2 cellular contexts compared by ENCODE assay signal in the genomic region with DNA sequence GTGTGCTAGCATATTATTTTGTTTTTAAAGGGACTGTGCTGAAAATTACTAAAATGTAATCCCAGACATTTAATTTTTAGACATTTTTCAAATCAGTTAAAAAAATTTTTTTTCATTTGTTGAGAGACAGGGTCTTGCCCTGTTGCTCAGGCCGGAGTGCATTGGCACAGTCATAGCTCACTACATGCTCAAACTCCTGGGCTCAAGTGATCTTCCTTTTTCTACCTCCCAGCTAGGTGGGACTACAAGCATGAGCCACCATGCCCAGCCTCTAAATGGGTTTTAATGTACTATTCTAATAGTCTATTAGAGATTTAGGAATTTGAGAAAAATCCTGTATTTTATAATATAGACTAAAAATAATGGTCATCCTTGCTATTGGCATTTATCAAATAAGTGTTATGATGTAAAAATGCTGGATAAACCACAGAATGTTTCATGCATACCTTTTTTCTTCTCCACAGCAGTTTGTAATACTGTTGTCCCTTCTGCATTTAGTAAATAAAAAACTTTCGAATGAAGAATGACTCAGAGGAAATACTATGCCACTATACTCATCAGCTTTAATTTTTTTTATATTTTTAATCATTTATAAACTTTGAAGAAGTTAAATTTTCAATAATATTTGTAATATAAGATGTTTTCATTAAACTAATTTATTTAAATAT.
TF ChIP-seq lines count a peak whose summit lies in the region.

No MANE protein-coding gene starts in this region.

TF ChIP-seq in A549, 52 proteins besides CTCF, POLR2A, EP300 and RAD21:
- TF ChIP-seq, protein P1, sequence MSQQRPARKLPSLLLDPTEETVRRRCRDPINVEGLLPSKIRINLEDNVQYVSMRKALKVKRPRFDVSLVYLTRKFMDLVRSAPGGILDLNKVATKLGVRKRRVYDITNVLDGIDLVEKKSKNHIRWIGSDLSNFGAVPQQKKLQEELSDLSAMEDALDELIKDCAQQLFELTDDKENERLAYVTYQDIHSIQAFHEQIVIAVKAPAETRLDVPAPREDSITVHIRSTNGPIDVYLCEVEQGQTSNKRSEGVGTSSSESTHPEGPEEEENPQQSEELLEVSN (IDR thresholded peaks at IDR 0.05; ENCODE audit: borderline replicate concordance, low read depth), result no peak
- TF ChIP-seq SREBF2 (IDR thresholded peaks at IDR 0.05), result no peak

TF ChIP-seq in IMR-90, 13 proteins besides CTCF, POLR2A, EP300 and RAD21:
- no peak for TF ChIP-seq RFX5 (IDR thresholded peaks at IDR 0.05; ENCODE audit: low read depth, low read length)
- no peak for TF ChIP-seq MXI1 (IDR thresholded peaks at IDR 0.05; ENCODE audit: borderline replicate concordance, low read depth, low read length)
- TF ChIP-seq, protein P2, sequence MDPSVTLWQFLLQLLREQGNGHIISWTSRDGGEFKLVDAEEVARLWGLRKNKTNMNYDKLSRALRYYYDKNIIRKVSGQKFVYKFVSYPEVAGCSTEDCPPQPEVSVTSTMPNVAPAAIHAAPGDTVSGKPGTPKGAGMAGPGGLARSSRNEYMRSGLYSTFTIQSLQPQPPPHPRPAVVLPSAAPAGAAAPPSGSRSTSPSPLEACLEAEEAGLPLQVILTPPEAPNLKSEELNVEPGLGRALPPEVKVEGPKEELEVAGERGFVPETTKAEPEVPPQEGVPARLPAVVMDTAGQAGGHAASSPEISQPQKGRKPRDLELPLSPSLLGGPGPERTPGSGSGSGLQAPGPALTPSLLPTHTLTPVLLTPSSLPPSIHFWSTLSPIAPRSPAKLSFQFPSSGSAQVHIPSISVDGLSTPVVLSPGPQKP (IDR thresholded peaks at IDR 0.05; ENCODE audit: borderline replicate concordance, low read depth, low read length), result no peak
- no peak for TF ChIP-seq BHLHE40 (IDR thresholded peaks at IDR 0.05; ENCODE audit: low read depth, low read length)
- TF ChIP-seq CHD1 (IDR thresholded peaks at IDR 0.05; ENCODE audit: low read depth, low read length), result no peak
- no peak for TF ChIP-seq RCOR1 (IDR thresholded peaks at IDR 0.05; ENCODE audit: insufficient replicate concordance, low read length)
- no peak for TF ChIP-seq SMC3 (IDR thresholded peaks at IDR 0.05; ENCODE audit: low read depth, low read length)
- no peak for TF ChIP-seq MAFK (IDR thresholded peaks at IDR 0.05; ENCODE audit: low read depth, low read length)
- no peak for TF ChIP-seq FOS (IDR thresholded peaks at IDR 0.05; ENCODE audit: low read depth, low read length)
